Comparison of ENCODE assay signal across 15 cellular contexts in genomic region chr15:78691167-78691872, GRCh38. TPM values are rescaled to one million over a fixed set of nuclear protein-coding genes. Genes with fewer than 3 reads are reported as not detected.
"Had no signal": no experiment of that assay in that cellular context is flagged by ENCODE, and none has a peak within 500 bp of the region (broad histone marks: within the 10 kb centered on the region; RNA-seq: fewer than 3 reads in every experiment).

No MANE protein-coding gene starts in this region.

- H3K79me2 ChIP-seq: hepatocyte had no signal

- H3K9me3 ChIP-seq: colonic mucosa, neutrophil, upper lobe of left lung had no signal

- H3K4me3 ChIP-seq: cardiac muscle cell, colonic mucosa, hepatocyte, upper lobe of left lung had no signal

- H3K36me3 ChIP-seq: cardiac muscle cell, colonic mucosa, neutrophil, upper lobe of left lung had no signal

- H3K4me2 ChIP-seq: hepatocyte had no signal

- H3K27me3 ChIP-seq: cardiac muscle cell, colonic mucosa, hepatocyte, neutrophil, upper lobe of left lung had no signal

- ATAC-seq: activated CD4-positive, CD25-positive, alpha-beta regulatory T cell treated with anti-CD3 and anti-CD28 coated beads, Interleukin-2, amount 50 U/mL, for 24 hours; effector memory CD8-positive, alpha-beta T cell; sciatic nerve had no signal

- DNase-seq: activated CD4-positive, alpha-beta T cell treated with anti-CD3 and anti-CD28 coated beads, Interleukin-2, amount 50 U/mL, for 48 hours; activated naive CD4-positive, alpha-beta T cell treated with anti-CD3 and anti-CD28 coated beads for 36 hours; colonic mucosa; effector memory CD8-positive, alpha-beta T cell; naive B cell; stimulated activated naive CD4-positive, alpha-beta T cell treated with Interleukin-2 at 50 U/mL for 16 hours; upper lobe of left lung had no signal

- H2AFZ ChIP-seq: hepatocyte had no signal

- FAIRE-seq: astrocyte had no signal

- H3K27ac ChIP-seq: cardiac muscle cell, colonic mucosa, hepatocyte, neutrophil, upper lobe of left lung had no signal

- H3K4me1 ChIP-seq: colonic mucosa had no signal

RNA-seq across cellular contexts. Expression of gene CHRNB4, which starts 50.3 kb away (rescaled TPM):
- total RNA-seq: activated naive CD4-positive, alpha-beta T cell treated with anti-CD3 and anti-CD28 coated beads for 36 hours; activated T-helper 1 cell treated with anti-CD3 and anti-CD28 coated beads, Interleukin-12 subunit alpha, Interleukin-12 subunit beta, Interleukin-2, Interleukin-4 antibody, amounts not matched to agents 30 ng/mL and 10 ng/mL and 1 ng/mL, durations not matched to agents 14 hours and 24 hours and 36 hours; astrocyte; hepatocyte; posterior vena cava; sciatic nerve; upper lobe of left lung had no signal
- polyA plus RNA-seq: cardiac muscle cell had no signal
